9 cellular contexts compared by ENCODE assay signal in the genomic region with DNA sequence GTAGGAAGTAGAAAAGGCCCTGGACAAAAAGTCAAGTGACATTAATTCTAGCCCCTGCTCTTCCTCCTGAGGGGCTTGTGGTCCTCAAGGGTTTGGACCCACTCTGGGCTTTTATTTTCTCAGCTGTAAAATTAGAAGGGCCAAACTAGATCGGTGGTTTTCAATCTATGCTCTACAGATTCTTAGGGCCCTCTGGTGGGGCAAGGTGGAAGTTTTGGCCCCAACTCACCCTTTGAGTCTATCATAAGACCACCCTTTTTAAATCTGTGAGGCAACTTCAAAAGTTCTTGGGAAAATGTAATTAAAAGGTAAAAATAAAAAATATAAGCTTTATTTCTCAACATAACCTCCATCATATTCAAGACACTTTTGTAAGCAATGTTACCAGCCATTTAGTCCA. TPM values are rescaled to one million over a fixed set of nuclear protein-coding genes. Genes with fewer than 3 reads are reported as not detected.
DNase-seq lines count a peak whose midpoint lies in the region; TF ChIP-seq lines count a peak whose summit lies in the region.
"Had no signal": no experiment of that assay in that cellular context is flagged by ENCODE, and none has a peak within 500 bp of the region (broad histone marks: within the 10 kb centered on the region; RNA-seq: fewer than 3 reads in every experiment).

No MANE protein-coding gene starts in this region.

- intact Hi-C loops in activated T-helper 2 cell treated with anti-CD3 and anti-CD28 coated beads, Interferon-gamma antibody, Interleukin-2, Interleukin-4, amounts not matched to agents 10 μg/mL and 5 μg/mL and 100 μg/mL, durations not matched to agents 14 hours and 24 hours and 36 hours (cut with micrococcal nuclease) = loop anchor here (5.0 kb wide), 2 partner anchors 131 to 294 kb away; no protein-coding TSS in a partner anchor

- H3K4me3 Mint-ChIP-seq in activated T-helper 2 cell treated with anti-CD3 and anti-CD28 coated beads, Interferon-gamma antibody, Interleukin-2, Interleukin-4, amounts not matched to agents 10 μg/mL and 5 μg/mL and 100 μg/mL, durations not matched to agents 14 hours and 24 hours and 36 hours (ENCODE audit: low read depth) = no peak overlapping the region

- TF ChIP-seq CTCF in AG10803 (conservative IDR thresholded peaks at IDR 0.05; ENCODE audit: low read length) (peak; percentile 53), GM12864 (IDR thresholded peaks at IDR 0.05; ENCODE audit: low read depth, low read length, missing control alignments) (peak; percentile 62), VCaP (conservative IDR thresholded peaks at IDR 0.05) (peak; percentile 72)

- H3K4me3 ChIP-seq in AG10803 (ENCODE audit: low read length) = no peak overlapping the region
- no peak overlapping the region for H3K4me3 ChIP-seq in GM12864 (ENCODE audit: low read depth, low read length)

- H3K36me3 Mint-ChIP-seq in activated T-helper 2 cell treated with anti-CD3 and anti-CD28 coated beads, Interferon-gamma antibody, Interleukin-2, Interleukin-4, amounts not matched to agents 10 μg/mL and 5 μg/mL and 100 μg/mL, durations not matched to agents 14 hours and 24 hours and 36 hours (ENCODE audit: low read depth) = no peaks in the 10 kb centered on the region

- H3K27me3 Mint-ChIP-seq in activated T-helper 2 cell treated with anti-CD3 and anti-CD28 coated beads, Interferon-gamma antibody, Interleukin-2, Interleukin-4, amounts not matched to agents 10 μg/mL and 5 μg/mL and 100 μg/mL, durations not matched to agents 14 hours and 24 hours and 36 hours (ENCODE audit: low read depth) = peaks cover 61% of the 10 kb centered on the region

- no peak for DNase-seq in AG10803 (ENCODE audit: low read depth)
- no peak for DNase-seq in GM12864 (ENCODE audit: low read depth)
- peak; percentile 18 for DNase-seq in left kidney (ENCODE audit: low read depth, low spot score)
- no peak for DNase-seq in activated T-helper 2 cell treated with anti-CD3 and anti-CD28 coated beads, Interferon-gamma antibody, Interleukin-2, Interleukin-4, amounts not matched to agents 10 μg/mL and 5 μg/mL and 100 μg/mL, durations not matched to agents 14 hours and 24 hours and 36 hours (ENCODE audit: low spot score)
- no peak for DNase-seq in activated gamma-delta T cell (lab: John Stamatoyannopoulos, UW)
- DNase-seq in NK-92 (lab: John Stamatoyannopoulos, UW; ENCODE audit: unreplicated experiment) = no peak
- DNase-seq in EL = no peak
- DNase-seq: small intestine had no signal

- H3K27ac ChIP-seq in VCaP = no peak overlapping the region

- no peak overlapping the region for H3K27ac Mint-ChIP-seq in activated T-helper 2 cell treated with anti-CD3 and anti-CD28 coated beads, Interferon-gamma antibody, Interleukin-2, Interleukin-4, amounts not matched to agents 10 μg/mL and 5 μg/mL and 100 μg/mL, durations not matched to agents 14 hours and 24 hours and 36 hours

- no peaks in the 10 kb centered on the region for H3K9me3 Mint-ChIP-seq in activated T-helper 2 cell treated with anti-CD3 and anti-CD28 coated beads, Interferon-gamma antibody, Interleukin-2, Interleukin-4, amounts not matched to agents 10 μg/mL and 5 μg/mL and 100 μg/mL, durations not matched to agents 14 hours and 24 hours and 36 hours

- peaks cover 11% of the 10 kb centered on the region for H3K4me1 Mint-ChIP-seq in activated T-helper 2 cell treated with anti-CD3 and anti-CD28 coated beads, Interferon-gamma antibody, Interleukin-2, Interleukin-4, amounts not matched to agents 10 μg/mL and 5 μg/mL and 100 μg/mL, durations not matched to agents 14 hours and 24 hours and 36 hours (ENCODE audit: low read depth)

RNA-seq across cellular contexts. Expression of gene CFAP161, which starts 25.6 kb away (rescaled TPM):
- not detected in 2 replicates for total RNA-seq in activated T-helper 2 cell treated with anti-CD3 and anti-CD28 coated beads, Interferon-gamma antibody, Interleukin-2, Interleukin-4, amounts not matched to agents 10 μg/mL and 5 μg/mL and 100 μg/mL, durations not matched to agents 14 hours and 24 hours and 36 hours
